ENCODE assay signal across 12 cellular contexts in genomic region chr5:14790931-14791330, GRCh38.
A peak's percentile ranks its signal among the peaks of the same experiment; 100 is the strongest.
DNase-seq lines count a peak whose midpoint lies in the region; ATAC-seq lines count a peak whose summit lies in the region.
"Had no signal": no experiment of that assay in that cellular context is flagged by ENCODE, and none has a peak within 500 bp of the region (broad histone marks: within the 10 kb centered on the region; RNA-seq: fewer than 3 reads in every experiment).

No MANE protein-coding gene starts in this region.

- H3K9me3 Mint-ChIP-seq in activated naive CD8-positive, alpha-beta T cell (ENCODE audit: low read depth), result no peaks in the 10 kb centered on the region
- no peaks in the 10 kb centered on the region for H3K9me3 Mint-ChIP-seq in activated naive CD8-positive, alpha-beta T cell treated with anti-CD3 and anti-CD28 coated beads, Interleukin-2, amount 50 U/mL, for 24 hours
- H3K9me3 Mint-ChIP-seq in T-cell, result no peaks in the 10 kb centered on the region
- H3K9me3 Mint-ChIP-seq in naive thymus-derived CD8-positive, alpha-beta T cell, result no peaks in the 10 kb centered on the region

- no peaks in the 10 kb centered on the region for H3K27me3 Mint-ChIP-seq in activated naive CD8-positive, alpha-beta T cell
- H3K27me3 Mint-ChIP-seq in activated naive CD8-positive, alpha-beta T cell treated with anti-CD3 and anti-CD28 coated beads, Interleukin-2, amount 50 U/mL, for 24 hours, result no peaks in the 10 kb centered on the region
- H3K27me3 Mint-ChIP-seq in T-cell, result no peaks in the 10 kb centered on the region
- no peaks in the 10 kb centered on the region for H3K27me3 Mint-ChIP-seq in naive thymus-derived CD8-positive, alpha-beta T cell

- peaks cover 17% of the 10 kb centered on the region for H3K36me3 Mint-ChIP-seq in activated naive CD8-positive, alpha-beta T cell
- peaks cover 29% of the 10 kb centered on the region for H3K36me3 Mint-ChIP-seq in activated naive CD8-positive, alpha-beta T cell treated with anti-CD3 and anti-CD28 coated beads, Interleukin-2, amount 50 U/mL, for 24 hours (ENCODE audit: low read depth)
- peaks cover 44% of the 10 kb centered on the region for H3K36me3 Mint-ChIP-seq in T-cell
- peaks cover 0 to 29% (median 12%) of the 10 kb centered on the region in 3 donors for H3K36me3 Mint-ChIP-seq in naive thymus-derived CD8-positive, alpha-beta T cell

- peak overlapping the region; percentile 46 for H3K27ac Mint-ChIP-seq in activated naive CD8-positive, alpha-beta T cell
- H3K27ac Mint-ChIP-seq in activated naive CD8-positive, alpha-beta T cell treated with anti-CD3 and anti-CD28 coated beads, Interleukin-2, amount 50 U/mL, for 24 hours, result no peak overlapping the region
- peak overlapping the region; percentile 83 to 88 for H3K27ac Mint-ChIP-seq in T-cell
- H3K27ac Mint-ChIP-seq in naive thymus-derived CD8-positive, alpha-beta T cell, result peak overlapping the region in 9 of 10 donors; percentile 6 to 88 (median 60)

- H3K4me1 Mint-ChIP-seq in activated naive CD8-positive, alpha-beta T cell (ENCODE audit: low read depth), result peaks cover 52% of the 10 kb centered on the region
- peaks cover 38% of the 10 kb centered on the region for H3K4me1 Mint-ChIP-seq in activated naive CD8-positive, alpha-beta T cell treated with anti-CD3 and anti-CD28 coated beads, Interleukin-2, amount 50 U/mL, for 24 hours
- H3K4me1 Mint-ChIP-seq in T-cell, result peaks cover 68 to 79% (median 72%) of the 10 kb centered on the region in 3 donors
- peaks cover 34 to 66% (median 61%) of the 10 kb centered on the region in 4 donors for H3K4me1 Mint-ChIP-seq in naive thymus-derived CD8-positive, alpha-beta T cell

- no peak for ATAC-seq in activated naive CD8-positive, alpha-beta T cell treated with anti-CD3 and anti-CD28 coated beads, Interleukin-2, amount 50 U/mL, for 24 hours
- no peak for ATAC-seq in T-cell (replicated peaks in 1 of 4)
- no peak for ATAC-seq in naive thymus-derived CD8-positive, alpha-beta T cell
- no peak for ATAC-seq in GM18511 (IDR thresholded peaks at IDR 0.05; ENCODE audit: unreplicated experiment)
- ATAC-seq: HepG2 had no signal

- H3K4me3 Mint-ChIP-seq in activated naive CD8-positive, alpha-beta T cell, result no peak overlapping the region
- no peak overlapping the region for H3K4me3 Mint-ChIP-seq in activated naive CD8-positive, alpha-beta T cell treated with anti-CD3 and anti-CD28 coated beads, Interleukin-2, amount 50 U/mL, for 24 hours
- H3K4me3 Mint-ChIP-seq in T-cell, result peak overlapping the region in 1 of 3 donors; percentile 30
- H3K4me3 Mint-ChIP-seq in naive thymus-derived CD8-positive, alpha-beta T cell, result peak overlapping the region in 5 of 10 donors; percentile 26 to 60 (median 49)

- POLR2A ChIA-PET in T-cell (lab: Charles Lee), result interaction anchor here in 1 of 2 donors (0.5 kb wide), 1 partner anchor 22 kb away, joined by 3 read pairs; no protein-coding TSS in a partner anchor
- POLR2A ChIA-PET in naive thymus-derived CD8-positive, alpha-beta T cell (lab: Charles Lee), result interaction anchor here (0.6 kb wide), 1 partner anchor 1839 kb away, joined by 4 read pairs; no protein-coding TSS in a partner anchor

- DNase-seq in activated naive CD8-positive, alpha-beta T cell treated with anti-CD3 and anti-CD28 coated beads, Interleukin-2, amount 50 U/mL, for 24 hours, result no peak
- DNase-seq in T-cell (no peak), HK-2 (ENCODE audit: unreplicated experiment) (no peak), NCI-H187 treated with DMSO at 0.1 percent for 48 hours (lab: John Stamatoyannopoulos, UW) (no peak)
- DNase-seq in naive thymus-derived CD8-positive, alpha-beta T cell, result no peak
- DNase-seq: ACHN, DMS 273 treated with DMSO at 0.1 percent for 48 hours, GM23248, H7 had no signal

- CTCF ChIA-PET in T-cell (lab: Charles Lee), result interaction anchor here in 1 of 2 donors (1.0 kb wide), 1 partner anchor 9 kb away, joined by 3 read pairs; no protein-coding TSS in a partner anchor
